ENCODE assay signal across 8 cellular contexts in genomic region chr4:121800961-121801714, GRCh38. TPM values are rescaled to one million over a fixed set of nuclear protein-coding genes. Genes with fewer than 3 reads are reported as not detected.
DNase-seq lines count a peak whose midpoint lies in the region; ATAC-seq and TF ChIP-seq lines count a peak whose summit lies in the region.

A gene with protein sequence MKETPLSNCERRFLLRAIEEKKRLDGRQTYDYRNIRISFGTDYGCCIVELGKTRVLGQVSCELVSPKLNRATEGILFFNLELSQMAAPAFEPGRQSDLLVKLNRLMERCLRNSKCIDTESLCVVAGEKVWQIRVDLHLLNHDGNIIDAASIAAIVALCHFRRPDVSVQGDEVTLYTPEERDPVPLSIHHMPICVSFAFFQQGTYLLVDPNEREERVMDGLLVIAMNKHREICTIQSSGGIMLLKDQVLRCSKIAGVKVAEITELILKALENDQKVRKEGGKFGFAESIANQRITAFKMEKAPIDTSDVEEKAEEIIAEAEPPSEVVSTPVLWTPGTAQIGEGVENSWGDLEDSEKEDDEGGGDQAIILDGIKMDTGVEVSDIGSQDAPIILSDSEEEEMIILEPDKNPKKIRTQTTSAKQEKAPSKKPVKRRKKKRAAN (plus strand): TSS chr4:121801323. CDS start chr4:121801425, 102 bp downstream.

- H3K27ac Mint-ChIP-seq in activated naive CD8-positive, alpha-beta T cell, result peak within 1 kb of the TSS; percentile 97

- H3K79me2 ChIP-seq in osteoblast (ENCODE audit: insufficient read depth, low read length), result peaks cover 32% of the 10 kb centered on the region

- H3K9me3 Mint-ChIP-seq in activated naive CD8-positive, alpha-beta T cell (ENCODE audit: low read depth), result no peaks in the 10 kb centered on the region

- no peaks in the 10 kb centered on the region for H3K9me3 ChIP-seq in osteoblast (ENCODE audit: low read depth, low read length)
- no peaks in the 10 kb centered on the region for H3K9me3 ChIP-seq in thoracic aorta

- ATAC-seq in HG02610 (IDR thresholded peaks at IDR 0.05; ENCODE audit: unreplicated experiment) (peak; percentile 82), thoracic aorta (ENCODE audit: insufficient number of reproducible peaks, low FRiP score, low read depth) (peak; percentile 98)

- H3K4me3 Mint-ChIP-seq in activated naive CD8-positive, alpha-beta T cell, result peak within 1 kb of the TSS; percentile 93

- H3K4me3 ChIP-seq in GM08714 (ENCODE audit: low read length), result peak within 1 kb of the TSS; percentile 99
- H3K4me3 ChIP-seq in osteoblast (ENCODE audit: insufficient read depth, low read length), result peak within 1 kb of the TSS; percentile 90
- peak within 1 kb of the TSS; percentile 85 for H3K4me3 ChIP-seq in thoracic aorta

- peak within 1 kb of the TSS; percentile 86 for H3K4me2 ChIP-seq in osteoblast (ENCODE audit: insufficient read depth, low read length)

- H2AFZ ChIP-seq in osteoblast (ENCODE audit: low read length), result peak within 1 kb of the TSS; percentile 98

- H3K27me3 Mint-ChIP-seq in activated naive CD8-positive, alpha-beta T cell, result no peaks in the 10 kb centered on the region

- H3K4me1 Mint-ChIP-seq in activated naive CD8-positive, alpha-beta T cell (ENCODE audit: low read depth), result peaks cover 47% of the 10 kb centered on the region

- no peak for TF ChIP-seq CTCF in osteoblast (IDR thresholded peaks at IDR 0.05; ENCODE audit: extremely low read depth, low read depth, low read length)
- peak; percentile 9 for TF ChIP-seq CTCF in thoracic aorta (IDR thresholded peaks at IDR 0.05)

- H3K27ac ChIP-seq in osteoblast (ENCODE audit: low read depth, low read length), result peak within 1 kb of the TSS; percentile 96
- H3K27ac ChIP-seq in thoracic aorta, result peak within 1 kb of the TSS; percentile 89 to 91

- DNase-seq in NCI-H1105 (lab: John Stamatoyannopoulos, UW) (peak; percentile 77), SKM-1 treated with dmso at 0.1 percent for 144 hours (lab: John Stamatoyannopoulos, UW; ENCODE audit: unreplicated experiment) (peak; percentile 86), glomerular visceral epithelial cell (ENCODE audit: extremely low spot score) (peak; percentile 95), osteoblast (ENCODE audit: insufficient read length, low spot score, missing footprints) (peak; percentile 92), thoracic aorta (ENCODE audit: low spot score) (peak; percentile 65)

- H4K20me1 ChIP-seq in osteoblast (ENCODE audit: insufficient read depth, low read length), result no peaks in the 10 kb centered on the region

- H3K36me3 Mint-ChIP-seq in activated naive CD8-positive, alpha-beta T cell, result peaks cover 11% of the 10 kb centered on the region

- peaks cover 16% of the 10 kb centered on the region for H3K4me1 ChIP-seq in osteoblast (ENCODE audit: insufficient read depth, low read length)
- peaks cover 3 to 8% of the 10 kb centered on the region in 2 donors for H3K4me1 ChIP-seq in thoracic aorta (ENCODE audit: control insufficient read depth in 1 of 2, low read depth in 2 of 2)

- peaks cover 37% of the 10 kb centered on the region for H3K36me3 ChIP-seq in osteoblast (ENCODE audit: insufficient read depth, low read length)
- peaks cover 4% of the 10 kb centered on the region for H3K36me3 ChIP-seq in thoracic aorta

- no peaks in the 10 kb centered on the region for H3K27me3 ChIP-seq in osteoblast (ENCODE audit: insufficient read depth, low read length)
- H3K27me3 ChIP-seq in thoracic aorta (replicated peaks; ENCODE audit: insufficient read depth), result no peaks in the 10 kb centered on the region

RNA-seq across cellular contexts. Expression of the gene that starts here (rescaled TPM):
- total RNA-seq in osteoblast (30.8 and 31.2 TPM in 2 replicates), thoracic aorta (10 to 100 TPM; 25.3 to 27.8 TPM)

Comparison
In these comparisons a context has a peak if more than half of its experiments do, and no peak if none do; other contexts are left out.
1. Peak in every context shown above with its lines: DNase-seq, ATAC-seq, H3K4me3 ChIP-seq and H3K27ac ChIP-seq.